ENCODE assay signal across 15 cellular contexts in the genomic region with DNA sequence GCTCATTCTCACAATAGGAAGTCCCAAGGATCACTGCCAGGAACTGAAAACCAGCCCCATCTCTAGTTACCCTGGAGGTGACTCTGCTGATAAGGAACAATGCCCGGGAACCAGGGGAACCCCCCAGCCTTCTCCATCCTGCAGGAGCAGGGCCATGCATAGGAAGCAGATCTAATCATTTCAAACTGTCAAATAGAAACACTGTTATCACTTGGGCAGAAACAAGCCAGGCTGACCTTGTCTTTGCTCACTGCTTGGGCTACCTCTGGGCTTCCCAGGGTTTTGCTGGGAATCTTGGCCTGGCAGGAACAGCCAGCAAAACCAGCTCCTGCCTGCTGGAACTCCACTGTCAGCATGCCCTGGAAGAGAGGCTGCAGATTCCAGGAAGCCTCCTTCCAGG.
A peak's percentile ranks its signal among the peaks of the same experiment; 100 is the strongest.
DNase-seq lines count a peak whose midpoint lies in the region; ATAC-seq, FAIRE-seq and TF ChIP-seq lines count a peak whose summit lies in the region.
"Had no signal": no experiment of that assay in that cellular context is flagged by ENCODE, and none has a peak within 500 bp of the region (broad histone marks: within the 10 kb centered on the region; RNA-seq: fewer than 3 reads in every experiment).

No MANE protein-coding gene starts in this region.

- no peak overlapping the region for H3K4ac ChIP-seq in mesendoderm (ENCODE audit: low read depth, low read length)

- TF ChIP-seq RAD21 in K562 (CRISPR knock-in tag; conservative IDR thresholded peaks at IDR 0.05 in 1 of 2, IDR thresholded peaks at IDR 0.05 in 1 of 2), result no peak

- no peak for TF ChIP-seq POLR2A in K562 (conservative IDR thresholded peaks at IDR 0.05)

- H3K9ac ChIP-seq in K562 (ENCODE audit: insufficient read depth in 1 of 2, low read depth in 2 of 2, low read length in 2 of 2) (peak overlapping the region; percentile 10 to 66; a peak in 2 of 4 replicates), mesendoderm (ENCODE audit: low read length) (peak overlapping the region; percentile 39), colonic mucosa (ENCODE audit: low read depth in 2 of 2, low read length in 2 of 2) (no peak overlapping the region)

- DNase-seq in BE2C, result peak; percentile 78
- DNase-seq in K562 (ENCODE audit: extremely low read depth in 1 of 4, low spot score in 3 of 4), result peak in 2 of 4 experiments; percentile 27 to 32
- peak; percentile 85 for DNase-seq in mesendoderm
- no peak for DNase-seq in colonic mucosa
- DNase-seq: activated naive CD8-positive, alpha-beta T cell treated with anti-CD3 and anti-CD28 coated beads, Interleukin-2, amount 10 ng/mL, durations not matched to agents 7 days and 5 days; AML-193; NCI-H345; Peyer's patch; psoas muscle; stimulated activated CD4-positive, alpha-beta T cell treated with anti-CD3 and anti-CD28 coated beads, Interleukin-2, amount 100 ng/mL, for 24 hours had no signal

- H3K9me3 ChIP-seq in BE2C (no peaks in the 10 kb centered on the region), HEK293 (ENCODE audit: control insufficient read depth, insufficient read depth, low read depth, low read length) (no peaks in the 10 kb centered on the region), K562 (replicated peaks; ENCODE audit: control insufficient read depth, insufficient read depth, low read depth, low read length) (no peaks in the 10 kb centered on the region), colonic mucosa (no peaks in the 10 kb centered on the region)
- H3K9me3 ChIP-seq: Peyer's patch, psoas muscle had no signal

- H3K27me3 ChIP-seq in BE2C (no peaks in the 10 kb centered on the region), K562 (ENCODE audit: control insufficient read depth in 2 of 2, insufficient read depth in 2 of 2, low read length in 2 of 2) (no peaks in the 10 kb centered on the region), mesendoderm (ENCODE audit: insufficient read depth, low read length, poor library complexity) (no peaks in the 10 kb centered on the region), colonic mucosa (no peaks in the 10 kb centered on the region)
- H3K27me3 ChIP-seq: Peyer's patch had no signal

- peak overlapping the region; percentile 72 for H3K23ac ChIP-seq in mesendoderm (ENCODE audit: low read length)

- peaks cover 3% of the 10 kb centered on the region; the same call in 1 of the 2 replicates for H4K20me1 ChIP-seq in K562 (replicated peaks; ENCODE audit: control insufficient read depth, insufficient read depth, low read length)

- in situ Hi-C loops in K562 (cut with MboI), result loop anchor here (5.0 kb wide), 1 partner anchor 175 kb away; no protein-coding TSS in a partner anchor

- no peak overlapping the region for H4K5ac ChIP-seq in mesendoderm (ENCODE audit: low read length)

- POLR2A ChIA-PET in HEK293 (lab: Yijun Ruan, JAX), result no interaction called here
- POLR2A ChIA-PET in K562 (lab: Yijun Ruan, JAX), result interaction anchor here (0.5 to 2.5 kb wide), 3 partner anchors 20 to 109 kb away, joined by 3 to 8 read pairs (median 4); no protein-coding TSS in a partner anchor

- H3K4me1 ChIP-seq in BE2C, result peaks cover 45% of the 10 kb centered on the region
- no peaks in the 10 kb centered on the region for H3K4me1 ChIP-seq in HEK293 (ENCODE audit: control insufficient read depth, insufficient read depth, low read length)
- H3K4me1 ChIP-seq in K562 (replicated peaks in 1 of 2; ENCODE audit: control insufficient read depth in 2 of 2, insufficient read depth in 2 of 2, low read length in 2 of 2), result peaks cover 5 to 13% of the 10 kb centered on the region in 2 experiments; a peak in 4 of 5 replicates
- H3K4me1 ChIP-seq in mesendoderm (ENCODE audit: control insufficient read depth, low read depth, low read length), result peaks cover 5% of the 10 kb centered on the region
- H3K4me1 ChIP-seq in colonic mucosa, result no peaks in the 10 kb centered on the region

- CTCF ChIA-PET in HEK293 (lab: Yijun Ruan, JAX) (interaction anchor here (2.8 to 4.7 kb wide), 5 partner anchors 8 to 172 kb away, joined by 8 to 69 read pairs (median 29); no protein-coding TSS in a partner anchor), K562 (lab: Yijun Ruan, JAX; ENCODE audit: low intra/inter-chr PET ratio) (no interaction called here)

- no peak overlapping the region for H3K4me3 ChIP-seq in BE2C (ENCODE audit: low read depth, low read length)
- no peak overlapping the region for H3K4me3 ChIP-seq in HEK293 (ENCODE audit: low read depth, low read length)
- H3K4me3 ChIP-seq in K562, result no peak overlapping the region
- H3K4me3 ChIP-seq in mesendoderm (ENCODE audit: low read length), result no peak overlapping the region
- H3K4me3 ChIP-seq in colonic mucosa, result no peak overlapping the region
- H3K4me3 ChIP-seq: Peyer's patch, psoas muscle had no signal

- H2BK5ac ChIP-seq in mesendoderm (ENCODE audit: low read length), result peak overlapping the region; percentile 26

- H3K4me2 ChIP-seq in K562 (ENCODE audit: insufficient read depth, low read length) (no peak overlapping the region), mesendoderm (ENCODE audit: low read length) (no peak overlapping the region)

- ATAC-seq in K562 (no peak; the same call in 2 of the 3 replicates), GM18511 (IDR thresholded peaks at IDR 0.05; ENCODE audit: unreplicated experiment) (no peak), HG02798 (IDR thresholded peaks at IDR 0.05; ENCODE audit: poor library complexity, unreplicated experiment) (no peak), HG03095 (IDR thresholded peaks at IDR 0.05; ENCODE audit: unreplicated experiment) (no peak)
- ATAC-seq: psoas muscle had no signal

- no peak overlapping the region for H3K18ac ChIP-seq in mesendoderm (ENCODE audit: low read length)

- H3K27ac ChIP-seq in HEK293 (ENCODE audit: extremely low read depth, low read depth, low read length), result no peak overlapping the region
- no peak overlapping the region for H3K27ac ChIP-seq in K562 (ENCODE audit: extremely low read depth, low read depth, low read length)
- peak overlapping the region; percentile 33 for H3K27ac ChIP-seq in mesendoderm (ENCODE audit: low read depth, low read length)
- H3K27ac ChIP-seq in colonic mucosa, result no peak overlapping the region
- H3K27ac ChIP-seq: Peyer's patch, psoas muscle had no signal

- H2BK15ac ChIP-seq in mesendoderm (replicated peaks; ENCODE audit: low read depth), result no peak overlapping the region

- TF ChIP-seq EP300 in K562 (IDR thresholded peaks at IDR 0.05; ENCODE audit: low read length), result peak; percentile 30; the same call in 1 of the 2 replicates

- no peak overlapping the region for H2AFZ ChIP-seq in K562 (ENCODE audit: low read depth, low read length)

- no peak overlapping the region for H2BK120ac ChIP-seq in mesendoderm (ENCODE audit: low read depth, low read length)

- no peak overlapping the region for H2AK5ac ChIP-seq in mesendoderm (ENCODE audit: low read length)

- BruUV-seq in K562 (replicated peaks; lab: Mats Ljungman, UMichigan), result no TSS peak

- H3K56ac ChIP-seq in mesendoderm (ENCODE audit: low read length), result peak overlapping the region; percentile 78

- no peaks in the 10 kb centered on the region for H3K79me2 ChIP-seq in K562 (ENCODE audit: control insufficient read depth, insufficient read depth, low read length)
- no peaks in the 10 kb centered on the region for H3K79me2 ChIP-seq in mesendoderm (ENCODE audit: control insufficient read depth, insufficient read depth, low read length)

- TF ChIP-seq CTCF in BE2C (IDR thresholded peaks at IDR 0.05; ENCODE audit: low read depth, low read length) (no peak), HEK293 (tag by site-specific recombination; IDR thresholded peaks at IDR 0.05) (no peak), K562 (IDR thresholded peaks at IDR 0.05 in 2 of 3, conservative IDR thresholded peaks at IDR 0.05 in 1 of 3; ENCODE audit: insufficient read depth in 2 of 3, low read depth in 1 of 3, low read length in 3 of 3) (no peak), colonic mucosa (IDR thresholded peaks at IDR 0.05) (no peak)

- H3K79me1 ChIP-seq in mesendoderm (ENCODE audit: low read length), result no peaks in the 10 kb centered on the region

- no peak overlapping the region for H4K8ac ChIP-seq in mesendoderm (ENCODE audit: low read depth, low read length)

- 0% methylated on average over 1 of the region's 1 CpG for WGBS in K562 (ENCODE audit: insufficient coverage, low coverage, missing lambda C conversion rate)
- no CpG with 5 or more reads among the region's 1 CpG for WGBS in mesendoderm (ENCODE audit: extremely low coverage, insufficient coverage, low lambda C conversion rate)

- no peaks in the 10 kb centered on the region for H3K9me1 ChIP-seq in K562 (ENCODE audit: control insufficient read depth, insufficient read depth, low read length)

- H3K36me3 ChIP-seq in BE2C (0 out of 2 replicates have a peak, but pooled peaks cover 2% of the 10 kb centered on the region), HEK293 (ENCODE audit: control insufficient read depth in 2 of 2, insufficient read depth in 1 of 2, low read length in 2 of 2) (peaks cover 0 to 6% of the 10 kb centered on the region in 2 experiments; a peak in 2 of 3 replicates), K562 (ENCODE audit: control insufficient read depth, insufficient read depth, low read length) (peaks cover 39% of the 10 kb centered on the region; the same call in 2 of the 3 replicates), mesendoderm (ENCODE audit: control insufficient read depth, insufficient read depth, low read length) (no peaks in the 10 kb centered on the region), colonic mucosa (no peaks in the 10 kb centered on the region)

- intact Hi-C loops in K562 (cut with micrococcal nuclease) (no loop called here), colonic mucosa (cut with DNase I) (no loop called here)

- FAIRE-seq in K562 (lab: Jason Lieb, UNC), result no peak
- FAIRE-seq: GM12891 had no signal

TF ChIP-seq in HEK293, 187 proteins besides CTCF, POLR2A, EP300 and RAD21 (continues in another document):
- TF ChIP-seq ZNF391 (tag by site-specific recombination; IDR thresholded peaks at IDR 0.05; ENCODE audit: borderline replicate concordance, low read depth) (no peak), ZBTB20 (tag by site-specific recombination; IDR thresholded peaks at IDR 0.05) (peak; percentile 52; the same call in 1 of the 2 replicates), ZNF626 (tag by site-specific recombination; IDR thresholded peaks at IDR 0.05) (no peak)

TF ChIP-seq in K562, 482 proteins besides CTCF, POLR2A, EP300 and RAD21:
- TF ChIP-seq RCOR1 (IDR thresholded peaks at IDR 0.05; ENCODE audit: borderline replicate concordance in 1 of 2, low read depth in 2 of 2, low read length in 2 of 2) (peak in 1 of 2 experiments; percentile 53; a peak in 1 of 4 replicates), SOX6 (IDR thresholded peaks at IDR 0.05) (0 out of 2 replicates have a peak, but pooled peaks have one; percentile 38), NCOA6 (IDR thresholded peaks at IDR 0.05) (no peak), CTBP1 (IDR thresholded peaks at IDR 0.05; ENCODE audit: borderline replicate concordance) (peak; percentile 43; the same call in 1 of the 2 replicates)

Comparison
In these comparisons a context has a peak if more than half of its experiments do, and no peak if none do; other contexts are left out.
1. H3K9ac ChIP-seq: peak in K562 (2 of 2) and mesendoderm (single experiment); none in colonic mucosa (0 of 2).